In genomic region chr6:148564494-148564893, GRCh38 we compare ENCODE assay signal across 23 cellular contexts.
DNase-seq lines count a peak whose midpoint lies in the region; TF ChIP-seq lines count a peak whose summit lies in the region.
"Had no signal": no experiment of that assay in that cellular context is flagged by ENCODE, and none has a peak within 500 bp of the region (broad histone marks: within the 10 kb centered on the region; RNA-seq: fewer than 3 reads in every experiment).

No MANE protein-coding gene starts in this region.

- no peaks in the 10 kb centered on the region for H3K27me3 ChIP-seq in GM23248 (replicated peaks; ENCODE audit: insufficient read depth)
- H3K27me3 ChIP-seq in osteoblast (ENCODE audit: insufficient read depth, low read length) = no peaks in the 10 kb centered on the region

- H3K4me1 ChIP-seq in GM23248 (ENCODE audit: insufficient read depth) = peaks cover 31% of the 10 kb centered on the region
- H3K4me1 ChIP-seq in osteoblast (ENCODE audit: insufficient read depth, low read length) = peaks cover 27% of the 10 kb centered on the region
- H3K4me1 ChIP-seq: A549, Caco-2 had no signal

- H3K4me3 ChIP-seq in GM23248 (no peak overlapping the region), NB4 (ENCODE audit: low read depth, low read length) (no peak overlapping the region), osteoblast (ENCODE audit: insufficient read depth, low read length) (no peak overlapping the region)
- H3K4me3 ChIP-seq: A549; BLaER1 treated with 17β-estradiol and CSF1 and Interleukin-3, amounts not matched to agents 10 nM and 100 nM; GM12878 had no signal

- WGBS in GM23248 (ENCODE audit: low coverage in 1 of 2, low lambda C conversion rate in 2 of 2, missing lambda C conversion rate in 2 of 2), 2 experiments = 84 to 91% methylated on average over 5 of the region's 5 CpGs

- no peak overlapping the region for H3K9ac ChIP-seq in GM23248
- H3K9ac ChIP-seq: BLaER1 treated with 17β-estradiol and CSF1 and Interleukin-3, amounts not matched to agents 10 nM and 100 nM had no signal

- in situ Hi-C loops in GM23248 (cut with MboI) = no loop called here

- TF ChIP-seq CTCF in NB4 (IDR thresholded peaks at IDR 0.05; ENCODE audit: low read depth, low read length) = no peak
- TF ChIP-seq CTCF in osteoblast (IDR thresholded peaks at IDR 0.05; ENCODE audit: extremely low read depth, low read depth, low read length) = no peak

- H2AFZ ChIP-seq in GM23248 (no peak overlapping the region), osteoblast (ENCODE audit: low read length) (peak overlapping the region; percentile 28)

- no peaks in the 10 kb centered on the region for H3K36me3 ChIP-seq in GM23248 (ENCODE audit: low read depth)
- no peaks in the 10 kb centered on the region for H3K36me3 ChIP-seq in osteoblast (ENCODE audit: insufficient read depth, low read length)
- H3K36me3 ChIP-seq: BLaER1 treated with 17β-estradiol and CSF1 and Interleukin-3, amounts not matched to agents 10 nM and 100 nM had no signal

- no peaks in the 10 kb centered on the region for H3K9me3 ChIP-seq in GM23248 (ENCODE audit: low read depth)
- H3K9me3 ChIP-seq in osteoblast (ENCODE audit: low read depth, low read length) = no peaks in the 10 kb centered on the region
- H3K9me3 ChIP-seq: A549; BLaER1 treated with 17β-estradiol and CSF1 and Interleukin-3, amounts not matched to agents 10 nM and 100 nM; Caco-2 had no signal

- H3K4me2 ChIP-seq in GM23248 (ENCODE audit: unreplicated experiment) (peak overlapping the region; percentile 64), osteoblast (ENCODE audit: insufficient read depth, low read length) (peak overlapping the region; percentile 12)
- H3K4me2 ChIP-seq: A549 had no signal

- H4K20me1 ChIP-seq in GM23248 (ENCODE audit: insufficient read depth) (no peaks in the 10 kb centered on the region), osteoblast (ENCODE audit: insufficient read depth, low read length) (no peaks in the 10 kb centered on the region)
- H4K20me1 ChIP-seq: BLaER1 treated with 17β-estradiol and CSF1 and Interleukin-3, amounts not matched to agents 10 nM and 100 nM had no signal

- H3K79me2 ChIP-seq in GM23248 (ENCODE audit: insufficient read depth) (no peaks in the 10 kb centered on the region), osteoblast (ENCODE audit: insufficient read depth, low read length) (no peaks in the 10 kb centered on the region)

- no peaks in the 10 kb centered on the region for H3K9me2 ChIP-seq in GM23248 (ENCODE audit: insufficient read depth)

- TF ChIP-seq POLR2A in NB4 (IDR thresholded peaks at IDR 0.05; ENCODE audit: extremely low read depth, insufficient read length) = no peak

- H3K27ac ChIP-seq in GM23248 (no peak overlapping the region), osteoblast (ENCODE audit: low read depth, low read length) (no peak overlapping the region)
- H3K27ac ChIP-seq: 22Rv1; A549; BLaER1 treated with 17β-estradiol and CSF1 and Interleukin-3, amounts not matched to agents 10 nM and 100 nM; C4-2B had no signal

- H3F3A ChIP-seq in GM23248 (ENCODE audit: insufficient read depth) = peaks cover 32% of the 10 kb centered on the region

- intact Hi-C loops in posterior cingulate gyrus (cut with DNase I) = no loop called here

- DNase-seq in DMS 273 (lab: John Stamatoyannopoulos, UW; ENCODE audit: unreplicated experiment) = peak; percentile 18
- no peak for DNase-seq in DMS 273 treated with DMSO at 0.1 percent for 48 hours (lab: John Stamatoyannopoulos, UW)
- DNase-seq in GM23248 = no peak
- DNase-seq in NB4 (ENCODE audit: low read depth) = peak; percentile 68
- DNase-seq in osteoblast (ENCODE audit: insufficient read length, low spot score, missing footprints) = no peak
- no peak for DNase-seq in DMS114 treated with DMSO at 0.1 percent for 48 hours (lab: John Stamatoyannopoulos, UW; ENCODE audit: unreplicated experiment)
- no peak for DNase-seq in posterior cingulate gyrus
- DNase-seq: AML-193; Caco-2; Calu3; CD4-positive, alpha-beta T cell; CD8-positive, alpha-beta T cell; DMS153; DMS53; DMS79; DND-41; EL; GDM1 had no signal

Comparison
In these comparisons a context has a peak if more than half of its experiments do, and no peak if none do; other contexts are left out.
1. DNase-seq: peak in DMS 273 (single experiment) and NB4 (single experiment); none in DMS 273 treated with DMSO at 0.1 percent for 48 hours (single experiment), GM23248 (single experiment), osteoblast (single experiment), DMS114 treated with DMSO at 0.1 percent for 48 hours (single experiment) and posterior cingulate gyrus (0 of 10).